ENCODE assay signal across 34 cellular contexts in genomic region chr1:50357186-50357585, GRCh38.
"Had no signal": no experiment of that assay in that cellular context is flagged by ENCODE, and none has a peak within 500 bp of the region (broad histone marks: within the 10 kb centered on the region; RNA-seq: fewer than 3 reads in every experiment).

No MANE protein-coding gene starts in this region.

- H3K36me3 ChIP-seq: adrenal gland, brain microvascular endothelial cell, breast epithelium had no signal

- DNase-seq: activated B cell treated with CpG ODN at 0.5 μM for 24 hours; activated CD4-positive, alpha-beta memory T cell treated with anti-CD3 and anti-CD28 coated beads for 36 hours; activated CD4-positive, alpha-beta T cell treated with anti-CD3 and anti-CD28 coated beads for 4 hours; activated CD4-positive, alpha-beta T cell treated with anti-CD3 and anti-CD28 coated beads, Interleukin-2, amount 10 ng/mL, durations not matched to agents 24 days and 14 days; activated CD4-positive, alpha-beta T cell treated with anti-CD3 and anti-CD28 coated beads, Interleukin-2, amount 50 U/mL, for 1 hour; activated CD4-positive, alpha-beta T cell treated with anti-CD3 and anti-CD28 coated beads, Interleukin-2, amount 50 U/mL, for 4 hours; activated CD4-positive, CD25-positive, alpha-beta regulatory T cell treated with anti-CD3 and anti-CD28 coated beads, Interleukin-2, amount 50 U/mL, for 72 hours; activated CD8-positive, alpha-beta memory T cell treated with anti-CD3 and anti-CD28 coated beads, Interleukin-2, amount 50 U/mL, for 4 hours; activated CD8-positive, alpha-beta T cell treated with anti-CD3 and anti-CD28 coated beads for 36 hours; activated effector memory CD4-positive, alpha-beta T cell treated with anti-CD3 and anti-CD28 coated beads, Interleukin-2, amount 50 U/mL, for 16 hours; activated gamma-delta T cell treated with Interleukin-2 at 50 U/mL for 16 hours; activated naive CD4-positive, alpha-beta T cell; activated naive CD4-positive, alpha-beta T cell treated with anti-CD3 and anti-CD28 coated beads for 36 hours; activated naive CD4-positive, alpha-beta T cell treated with anti-CD3 and anti-CD28 coated beads, Interleukin-2, amount 50 U/mL, for 16 hours; activated naive CD8-positive, alpha-beta T cell treated with anti-CD3 and anti-CD28 coated beads for 36 hours; activated T-cell treated with anti-CD3 and anti-CD28 coated beads for 4 hours; activated T-cell treated with anti-CD3 and anti-CD28 coated beads, Interleukin-2, amount 50 U/mL, for 1 hour; activated T-cell treated with anti-CD3 and anti-CD28 coated beads, Interleukin-2, amount 50 U/mL, for 4 hours; activated T-cell treated with anti-CD3 and anti-CD28 coated beads, Interleukin-2, amount 50 U/mL, for 72 hours; adrenal gland; amniotic stem cell; aorta; body of pancreas; brain microvascular endothelial cell; central memory CD4-positive, alpha-beta T cell; T-helper 2 cell; T-helper 9 cell had no signal

- H3K4me1 ChIP-seq: adrenal gland, body of pancreas, breast epithelium had no signal

- H3K27ac ChIP-seq: adrenal gland, body of pancreas, brain microvascular endothelial cell, breast epithelium, VCaP had no signal

- FAIRE-seq: astrocyte, colon, TTC549 had no signal

- H3K4me3 ChIP-seq: adrenal gland, body of pancreas, breast epithelium had no signal

- H3K9me3 ChIP-seq: adrenal gland, body of pancreas, breast epithelium had no signal

- ATAC-seq: activated CD8-positive, alpha-beta T cell treated with anti-CD3 and anti-CD28 coated beads for 36 hours; activated naive CD4-positive, alpha-beta T cell treated with anti-CD3 and anti-CD28 coated beads, Interleukin-2, amount 50 U/mL, for 72 hours; activated T-cell treated with anti-CD3 and anti-CD28 coated beads, Interleukin-2, amount 50 U/mL, for 4 hours; activated T-cell treated with anti-CD3 and anti-CD28 coated beads, Interleukin-2, amount 50 U/mL, for 72 hours; activated T-helper 17 cell treated with anti-CD3 and anti-CD28 coated beads, Interleukin-2, amount 50 U/mL, for 72 hours; body of pancreas had no signal

- H3K27me3 ChIP-seq: body of pancreas, brain microvascular endothelial cell had no signal
